ENCODE assay signal across 1 cellular context in the genomic region with DNA sequence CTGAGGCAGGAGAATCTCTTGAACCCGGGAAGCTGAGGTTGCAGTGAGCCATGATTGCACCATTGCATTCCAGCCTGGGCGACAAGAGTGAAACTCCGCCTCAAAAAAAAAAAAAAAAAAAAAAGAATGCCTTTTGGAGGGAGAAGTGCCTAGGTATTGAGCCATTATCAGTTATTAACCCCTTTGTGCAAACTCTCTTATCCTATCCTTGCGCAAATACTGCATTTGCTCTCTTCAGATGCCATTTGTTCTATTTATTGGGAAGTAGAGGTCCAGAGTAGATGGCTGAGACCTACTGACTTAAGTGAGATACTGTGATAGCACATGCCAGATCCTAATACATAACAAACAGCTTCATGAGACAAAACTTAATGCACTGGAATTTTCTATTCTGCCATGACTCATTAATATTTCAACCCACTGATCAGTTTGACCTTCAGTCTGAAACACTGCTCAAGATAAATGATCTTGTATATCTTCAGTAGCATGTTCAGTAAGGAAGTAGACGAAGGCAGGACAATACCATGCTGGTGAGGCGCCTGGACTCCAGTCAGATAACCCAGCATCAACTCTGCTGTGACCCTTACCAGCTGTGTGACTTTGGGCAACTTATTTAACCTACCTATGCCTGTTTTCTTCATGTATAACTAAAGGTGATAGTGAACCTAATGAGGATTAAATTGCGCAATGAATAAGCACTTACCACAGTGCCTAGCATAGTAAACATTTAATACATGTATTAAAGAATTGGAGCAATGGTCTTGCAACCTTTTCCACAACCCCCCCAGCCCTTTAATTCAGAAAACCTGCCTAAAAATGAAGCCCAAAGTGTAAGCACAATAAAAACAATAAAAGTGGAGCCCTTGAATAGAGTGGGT.
TF ChIP-seq lines count a peak whose summit lies in the region.

No MANE protein-coding gene starts in this region.

TF ChIP-seq in endothelial cell of umbilical vein, 7 proteins besides CTCF, POLR2A, EP300 and RAD21:
- TF ChIP-seq EZH2 (IDR thresholded peaks at IDR 0.05; ENCODE audit: borderline replicate concordance, low read depth, low read length, severe bottlenecking), result no peak
- no peak for TF ChIP-seq JUN (IDR thresholded peaks at IDR 0.05; ENCODE audit: borderline replicate concordance, insufficient read depth, insufficient read length, low read depth)
- no peak for TF ChIP-seq FOS (IDR thresholded peaks at IDR 0.05; ENCODE audit: borderline replicate concordance, insufficient read depth, low read length)
- TF ChIP-seq MAX (IDR thresholded peaks at IDR 0.05; ENCODE audit: insufficient read depth, insufficient read length), result no peak
- no peak for TF ChIP-seq GATA2 (IDR thresholded peaks at IDR 0.05; ENCODE audit: insufficient read depth, insufficient read length, low read depth, low read length)
- no peak for TF ChIP-seq MYC (IDR thresholded peaks at IDR 0.05; ENCODE audit: low read depth, low read length)
- no peak for TF ChIP-seq POLR2AphosphoS5 (IDR thresholded peaks at IDR 0.05; ENCODE audit: insufficient read depth, low read depth, low read length)
